Comparison of ENCODE assay signal across 2 cellular contexts in the genomic region with DNA sequence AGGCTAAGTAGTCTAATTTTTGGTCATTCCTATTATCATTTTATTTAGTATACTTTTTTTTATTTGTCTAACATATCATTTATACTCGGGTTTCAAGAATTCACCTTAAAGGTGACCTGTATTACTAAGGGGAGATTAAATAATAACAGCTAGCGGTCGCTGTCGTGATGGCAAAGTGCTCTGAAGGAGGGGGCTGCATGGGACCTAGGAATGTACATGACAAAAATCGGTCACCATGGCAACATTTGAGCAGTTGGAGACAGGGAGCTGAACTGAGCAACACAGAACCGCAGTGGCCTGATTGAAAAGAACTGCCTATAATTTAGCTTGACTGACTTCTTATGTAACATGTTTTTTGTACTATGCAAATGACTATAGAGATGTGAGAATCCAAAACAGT.
TF ChIP-seq lines count a peak whose summit lies in the region.

No MANE protein-coding gene starts in this region.

TF ChIP-seq in WTC11, 78 proteins besides CTCF, POLR2A, EP300 and RAD21:
- no peak for TF ChIP-seq ARID4B (CRISPR knock-in tag; IDR thresholded peaks at IDR 0.05; ENCODE audit: borderline replicate concordance)
- TF ChIP-seq MXD4 (CRISPR knock-in tag; IDR thresholded peaks at IDR 0.05; ENCODE audit: borderline replicate concordance), result no peak
- TF ChIP-seq ZNF317 (CRISPR knock-in tag; IDR thresholded peaks at IDR 0.05; ENCODE audit: borderline replicate concordance, low read depth), result no peak
- TF ChIP-seq RELA (CRISPR knock-in tag; IDR thresholded peaks at IDR 0.05; ENCODE audit: borderline replicate concordance), result no peak
- no peak for TF ChIP-seq SOX15 (CRISPR knock-in tag; IDR thresholded peaks at IDR 0.05)
- TF ChIP-seq CREM (CRISPR knock-in tag; IDR thresholded peaks at IDR 0.05), result no peak
- TF ChIP-seq OVOL2 (CRISPR knock-in tag; IDR thresholded peaks at IDR 0.05; ENCODE audit: borderline replicate concordance), result no peak
- TF ChIP-seq JAZF1 (CRISPR knock-in tag; IDR thresholded peaks at IDR 0.05), result no peak
- no peak for TF ChIP-seq KAT7 (CRISPR knock-in tag; IDR thresholded peaks at IDR 0.05; ENCODE audit: borderline replicate concordance)
- TF ChIP-seq, protein P1, sequence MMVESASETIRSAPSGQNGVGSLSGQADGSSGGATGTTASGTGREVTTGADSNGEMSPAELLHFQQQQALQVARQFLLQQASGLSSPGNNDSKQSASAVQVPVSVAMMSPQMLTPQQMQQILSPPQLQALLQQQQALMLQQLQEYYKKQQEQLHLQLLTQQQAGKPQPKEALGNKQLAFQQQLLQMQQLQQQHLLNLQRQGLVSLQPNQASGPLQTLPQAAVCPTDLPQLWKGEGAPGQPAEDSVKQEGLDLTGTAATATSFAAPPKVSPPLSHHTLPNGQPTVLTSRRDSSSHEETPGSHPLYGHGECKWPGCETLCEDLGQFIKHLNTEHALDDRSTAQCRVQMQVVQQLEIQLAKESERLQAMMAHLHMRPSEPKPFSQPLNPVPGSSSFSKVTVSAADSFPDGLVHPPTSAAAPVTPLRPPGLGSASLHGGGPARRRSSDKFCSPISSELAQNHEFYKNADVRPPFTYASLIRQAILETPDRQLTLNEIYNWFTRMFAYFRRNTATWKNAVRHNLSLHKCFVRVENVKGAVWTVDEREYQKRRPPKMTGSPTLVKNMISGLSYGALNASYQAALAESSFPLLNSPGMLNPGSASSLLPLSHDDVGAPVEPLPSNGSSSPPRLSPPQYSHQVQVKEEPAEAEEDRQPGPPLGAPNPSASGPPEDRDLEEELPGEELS (CRISPR knock-in tag; IDR thresholded peaks at IDR 0.05), result no peak
- no peak for TF ChIP-seq SP1 (CRISPR knock-in tag; conservative IDR thresholded peaks at IDR 0.05)
- TF ChIP-seq ZBTB21 (CRISPR knock-in tag; IDR thresholded peaks at IDR 0.05; ENCODE audit: borderline replicate concordance), result no peak
- no peak for TF ChIP-seq NFATC4 (CRISPR knock-in tag; IDR thresholded peaks at IDR 0.05)
- no peak for TF ChIP-seq TCF7 (CRISPR knock-in tag; IDR thresholded peaks at IDR 0.05; ENCODE audit: low read depth)
- no peak for TF ChIP-seq E2F1 (CRISPR knock-in tag; IDR thresholded peaks at IDR 0.05)
- TF ChIP-seq ELF4 (CRISPR knock-in tag; IDR thresholded peaks at IDR 0.05; ENCODE audit: low read depth), result no peak
- no peak for TF ChIP-seq ATF1 (CRISPR knock-in tag; IDR thresholded peaks at IDR 0.05)

TF ChIP-seq in HepG2, 621 proteins besides CTCF, POLR2A, EP300 and RAD21:
- TF ChIP-seq HES4 (CRISPR knock-in tag; IDR thresholded peaks at IDR 0.05; ENCODE audit: borderline replicate concordance) (no peak), CBX2 (IDR thresholded peaks at IDR 0.05; ENCODE audit: low read depth, low read length) (no peak), CBX2 (CRISPR knock-in tag; IDR thresholded peaks at IDR 0.05; ENCODE audit: low read depth) (no peak)
